26 cellular contexts compared by ENCODE assay signal in genomic region chr14:37413050-37413449, GRCh38.
"Had no signal": no experiment of that assay in that cellular context is flagged by ENCODE, and none has a peak within 500 bp of the region (broad histone marks: within the 10 kb centered on the region; RNA-seq: fewer than 3 reads in every experiment).

No MANE protein-coding gene starts in this region.

- FAIRE-seq: astrocyte, bronchial epithelial cell, frontal cortex had no signal

- H3K36me3 ChIP-seq: brain microvascular endothelial cell had no signal

- H3K27ac ChIP-seq: brain microvascular endothelial cell, coronary artery, dorsolateral prefrontal cortex had no signal

- DNase-seq: activated B cell treated with CpG ODN at 0.5 μM for 24 hours; activated CD4-positive, alpha-beta T cell treated with anti-CD3 and anti-CD28 coated beads for 48 hours; activated CD4-positive, alpha-beta T cell treated with anti-CD3 and anti-CD28 coated beads, Interleukin-2, amount 50 U/mL, for 1 hour; activated CD4-positive, alpha-beta T cell treated with anti-CD3 and anti-CD28 coated beads, Interleukin-2, amount 50 U/mL, for 48 hours; activated CD8-positive, alpha-beta memory T cell treated with anti-CD3 and anti-CD28 coated beads for 24 hours; activated CD8-positive, alpha-beta T cell treated with anti-CD3 and anti-CD28 coated beads for 36 hours; activated effector memory CD4-positive, alpha-beta T cell treated with Interleukin-2 at 50 U/mL for 16 hours; activated gamma-delta T cell treated with Interleukin-2 at 50 U/mL for 16 hours; activated naive CD4-positive, alpha-beta T cell treated with anti-CD3 and anti-CD28 coated beads, Interleukin-2, amount 50 U/mL, for 16 hours; activated naive CD4-positive, alpha-beta T cell treated with Interleukin-2 at 50 U/mL for 16 hours; activated T-cell treated with anti-CD3 and anti-CD28 coated beads, Interleukin-2, amount 50 U/mL, for 4 hours; amniotic stem cell; anterior cingulate cortex; brain microvascular endothelial cell; dorsolateral prefrontal cortex; effector memory CD4-positive, alpha-beta T cell; endodermal cell; foreskin fibroblast; head of caudate nucleus; T-helper 1 cell; T-helper 17 cell; T1000 had no signal

- H3K4me3 ChIP-seq: coronary artery, dorsolateral prefrontal cortex had no signal
